Comparison of ENCODE assay signal across 9 cellular contexts in the genomic region with DNA sequence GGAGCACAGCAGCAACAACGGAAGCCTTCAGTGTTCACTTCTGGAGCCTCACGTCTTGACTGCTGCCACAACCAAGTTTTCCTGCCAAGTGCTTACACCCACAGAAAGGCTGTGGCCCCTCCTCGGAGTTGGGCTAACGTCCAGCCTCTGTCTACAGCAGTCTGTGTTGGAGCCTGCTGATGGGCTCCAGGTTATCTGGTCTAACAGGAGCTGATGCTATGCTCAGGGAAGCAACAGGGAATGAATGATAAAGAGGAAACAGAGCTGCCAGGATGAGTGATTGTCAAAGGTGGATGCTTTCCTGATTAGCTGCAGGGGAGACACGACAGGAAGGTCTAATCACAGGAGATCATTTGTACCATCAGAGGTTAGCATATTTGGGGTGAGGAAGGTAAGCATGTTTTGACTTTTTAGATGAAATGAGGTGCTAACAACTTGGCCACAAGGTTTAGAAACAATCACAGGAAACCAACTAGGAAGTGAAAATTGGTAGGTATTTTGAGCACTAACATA.
DNase-seq lines count a peak whose midpoint lies in the region; ATAC-seq lines count a peak whose summit lies in the region.
"Had no signal": no experiment of that assay in that cellular context is flagged by ENCODE, and none has a peak within 500 bp of the region (broad histone marks: within the 10 kb centered on the region; RNA-seq: fewer than 3 reads in every experiment).

No MANE protein-coding gene starts in this region.

- peaks cover 43% of the 10 kb centered on the region for H3K27me3 Mint-ChIP-seq in stimulated activated naive CD8-positive, alpha-beta T cell treated with anti-CD3 and anti-CD28 coated beads, Interleukin-15, amount 100 ng/mL, for 72 hours

- H3K4me1 Mint-ChIP-seq in stimulated activated naive CD8-positive, alpha-beta T cell treated with anti-CD3 and anti-CD28 coated beads, Interleukin-15, amount 100 ng/mL, for 72 hours = peaks cover 14% of the 10 kb centered on the region

- H3K27ac Mint-ChIP-seq in stimulated activated naive CD8-positive, alpha-beta T cell treated with anti-CD3 and anti-CD28 coated beads, Interleukin-15, amount 100 ng/mL, for 72 hours = no peak overlapping the region

- ATAC-seq in HG02798 (IDR thresholded peaks at IDR 0.05; ENCODE audit: poor library complexity, unreplicated experiment) = peak; percentile 35
- ATAC-seq in stimulated activated naive CD8-positive, alpha-beta T cell treated with anti-CD3 and anti-CD28 coated beads, Interleukin-15, amount 100 ng/mL, for 72 hours = no peak

- no peak overlapping the region for H3K27ac ChIP-seq in caudate nucleus (ENCODE audit: low read depth, low read length)

- H3K9me3 Mint-ChIP-seq in stimulated activated naive CD8-positive, alpha-beta T cell treated with anti-CD3 and anti-CD28 coated beads, Interleukin-15, amount 100 ng/mL, for 72 hours = peaks cover 0 to 7% of the 10 kb centered on the region in 2 donors

- DNase-seq in Ammon's horn (ENCODE audit: low spot score) (peak; percentile 70), caudate nucleus (lab: John Stamatoyannopoulos, UW) (peak in 34 of 61 donors; percentile 4 to 66 (median 28)), middle frontal gyrus (ENCODE audit: extremely low spot score, low spot score) (peak; percentile 11), HCEC 1CT (no peak), DMS 273 (lab: John Stamatoyannopoulos, UW; ENCODE audit: unreplicated experiment) (no peak), activated gamma-delta T cell treated with Interleukin-2 at 50 U/mL for 16 hours (no peak)
- DNase-seq in stimulated activated naive CD8-positive, alpha-beta T cell treated with anti-CD3 and anti-CD28 coated beads, Interleukin-15, amount 100 ng/mL, for 72 hours = no peak
- DNase-seq: stimulated activated CD4-positive, alpha-beta T cell treated with anti-CD3 and anti-CD28 coated beads, Interleukin-4, amount 100 ng/mL, for 4 hours had no signal

- H3K4me3 Mint-ChIP-seq in stimulated activated naive CD8-positive, alpha-beta T cell treated with anti-CD3 and anti-CD28 coated beads, Interleukin-15, amount 100 ng/mL, for 72 hours = no peak overlapping the region

Comparison
In these comparisons a context has a peak if more than half of its experiments do, and no peak if none do; other contexts are left out.
1. DNase-seq: peak in Ammon's horn (single experiment), caudate nucleus (34 of 61) and middle frontal gyrus (single experiment); none in HCEC 1CT (single experiment), DMS 273 (single experiment), stimulated activated naive CD8-positive, alpha-beta T cell treated with anti-CD3 and anti-CD28 coated beads, Interleukin-15, amount 100 ng/mL, for 72 hours (0 of 2) and activated gamma-delta T cell treated with Interleukin-2 at 50 U/mL for 16 hours (single experiment).